Comparison of ENCODE assay signal across 18 cellular contexts in genomic region chr2:41784496-41784895, GRCh38.
"Had no signal": no experiment of that assay in that cellular context is flagged by ENCODE, and none has a peak within 500 bp of the region (broad histone marks: within the 10 kb centered on the region; RNA-seq: fewer than 3 reads in every experiment).

No MANE protein-coding gene starts in this region.

- H3K27ac ChIP-seq: gastroesophageal sphincter, left ventricle myocardium inferior, thoracic aorta, vagina had no signal

- H3K36me3 ChIP-seq: gastroesophageal sphincter, left ventricle myocardium inferior, thoracic aorta, vagina had no signal

- H3K4me1 ChIP-seq: gastroesophageal sphincter, left ventricle myocardium inferior, vagina had no signal

- H3K27me3 ChIP-seq: gastroesophageal sphincter, vagina had no signal

- H3K9me3 ChIP-seq: gastroesophageal sphincter, left ventricle myocardium inferior, thoracic aorta, vagina had no signal

- ATAC-seq: activated T-helper 17 cell treated with anti-CD3 and anti-CD28 coated beads, Interleukin-2, amount 50 U/mL, for 72 hours; effector memory CD8-positive, alpha-beta T cell; gastroesophageal sphincter had no signal

- H3K4me3 ChIP-seq: gastroesophageal sphincter, left ventricle myocardium inferior, thoracic aorta, vagina had no signal

- DNase-seq: activated CD4-positive, alpha-beta T cell treated with anti-CD3 and anti-CD28 coated beads, Interleukin-2, amount 10 ng/mL, durations not matched to agents 7 days and 5 days; activated CD4-positive, CD25-positive, alpha-beta regulatory T cell; activated naive CD4-positive, alpha-beta T cell treated with anti-CD3 and anti-CD28 coated beads for 36 hours; activated T-cell treated with anti-CD3 and anti-CD28 coated beads for 4 hours; central memory CD4-positive, alpha-beta T cell; cortex of kidney; effector memory CD8-positive, alpha-beta T cell; kidney; left ventricle myocardium inferior; mesenchymal stem cell; nephron progenitor cell; stimulated activated CD4-positive, alpha-beta T cell treated with anti-CD3 and anti-CD28 coated beads, Interleukin-4, amount 100 ng/mL, for 1 hour; stimulated activated CD8-positive, alpha-beta memory T cell treated with anti-CD3 and anti-CD28 coated beads, Interleukin-4, amount 100 ng/mL, for 48 hours had no signal

- H3K27ac Mint-ChIP-seq: activated CD4-positive, alpha-beta T cell treated with anti-CD3 and anti-CD28 coated beads, Interleukin-2, amount 10 ng/mL, durations not matched to agents 7 days and 5 days; activated naive CD4-positive, alpha-beta T cell treated with anti-CD3 and anti-CD28 coated beads for 36 hours; activated T-helper 17 cell treated with anti-CD3 and anti-CD28 coated beads, Interleukin-2, amount 50 U/mL, for 72 hours; effector memory CD8-positive, alpha-beta T cell; nephron progenitor cell; stimulated activated naive CD8-positive, alpha-beta T cell treated with anti-CD3 and anti-CD28 coated beads, Interleukin-15, Interleukin-2, amounts not matched to agents 100 ng/mL and 50 ng/mL, for 24 hours had no signal

- H3K4me3 Mint-ChIP-seq: activated CD4-positive, alpha-beta T cell treated with anti-CD3 and anti-CD28 coated beads, Interleukin-2, amount 10 ng/mL, durations not matched to agents 7 days and 5 days; activated naive CD4-positive, alpha-beta T cell treated with anti-CD3 and anti-CD28 coated beads for 36 hours; activated T-helper 17 cell treated with anti-CD3 and anti-CD28 coated beads, Interleukin-2, amount 50 U/mL, for 72 hours; effector memory CD8-positive, alpha-beta T cell; nephron progenitor cell; stimulated activated naive CD8-positive, alpha-beta T cell treated with anti-CD3 and anti-CD28 coated beads, Interleukin-15, Interleukin-2, amounts not matched to agents 100 ng/mL and 50 ng/mL, for 24 hours had no signal

- H3K9me3 Mint-ChIP-seq: activated CD4-positive, alpha-beta T cell treated with anti-CD3 and anti-CD28 coated beads, Interleukin-2, amount 10 ng/mL, durations not matched to agents 7 days and 5 days; activated naive CD4-positive, alpha-beta T cell treated with anti-CD3 and anti-CD28 coated beads for 36 hours; activated T-helper 17 cell treated with anti-CD3 and anti-CD28 coated beads, Interleukin-2, amount 50 U/mL, for 72 hours; effector memory CD8-positive, alpha-beta T cell; nephron progenitor cell had no signal

- H3K4me1 Mint-ChIP-seq: activated CD4-positive, alpha-beta T cell treated with anti-CD3 and anti-CD28 coated beads, Interleukin-2, amount 10 ng/mL, durations not matched to agents 7 days and 5 days; activated T-helper 17 cell treated with anti-CD3 and anti-CD28 coated beads, Interleukin-2, amount 50 U/mL, for 72 hours; nephron progenitor cell had no signal

- FAIRE-seq: kidney had no signal
